15 cellular contexts compared by ENCODE assay signal in genomic region chr2:135586148-135586547, GRCh38. TPM values are rescaled to one million over a fixed set of nuclear protein-coding genes. Genes with fewer than 3 reads are reported as not detected.
A peak's percentile ranks its signal among the peaks of the same experiment; 100 is the strongest.
DNase-seq lines count a peak whose midpoint lies in the region; ATAC-seq and TF ChIP-seq lines count a peak whose summit lies in the region.
"Had no signal": no experiment of that assay in that cellular context is flagged by ENCODE, and none has a peak within 500 bp of the region (broad histone marks: within the 10 kb centered on the region; RNA-seq: fewer than 3 reads in every experiment).

No MANE protein-coding gene starts in this region.

- H3K36me3 ChIP-seq in RWPE2 (ENCODE audit: low read depth) (no peaks in the 10 kb centered on the region), hepatocyte (replicated peaks; ENCODE audit: insufficient read depth, low read depth) (no peaks in the 10 kb centered on the region)
- H3K36me3 ChIP-seq in naive thymus-derived CD4-positive, alpha-beta T cell (ENCODE audit: control insufficient read depth in 2 of 3, insufficient read depth in 3 of 3, low read length in 3 of 3): no peaks in the 10 kb centered on the region
- H3K36me3 ChIP-seq: cardiac muscle cell had no signal

- WGBS in hepatocyte (ENCODE audit: low lambda C conversion rate, missing lambda C conversion rate): 58% methylated on average over 1 of the region's 1 CpG

- POLR2A ChIA-PET in activated CD4-positive, alpha-beta T cell treated with anti-CD3 and anti-CD28 coated beads for 36 hours (lab: Charles Lee): no interaction called here
- POLR2A ChIA-PET in naive thymus-derived CD4-positive, alpha-beta T cell (lab: Charles Lee): no interaction called here

- no peaks in the 10 kb centered on the region for H4K20me1 ChIP-seq in hepatocyte (ENCODE audit: insufficient read depth, poor library complexity, severe bottlenecking)

- no peak overlapping the region for H3K4me2 ChIP-seq in hepatocyte

- H3K4me1 Mint-ChIP-seq in activated CD4-positive, alpha-beta T cell treated with anti-CD3 and anti-CD28 coated beads for 36 hours: peaks cover 48% of the 10 kb centered on the region
- peaks cover 16 to 68% (median 48%) of the 10 kb centered on the region in 7 donors for H3K4me1 Mint-ChIP-seq in naive thymus-derived CD4-positive, alpha-beta T cell

- H3K4me3 ChIP-seq in RWPE2 (ENCODE audit: severe bottlenecking) (no peak overlapping the region), hepatocyte (no peak overlapping the region)
- H3K4me3 ChIP-seq in naive thymus-derived CD4-positive, alpha-beta T cell (ENCODE audit: low read length): no peak overlapping the region
- H3K4me3 ChIP-seq: cardiac muscle cell, skin epidermis had no signal

- H3K9me3 Mint-ChIP-seq in activated CD4-positive, alpha-beta T cell treated with anti-CD3 and anti-CD28 coated beads for 36 hours (ENCODE audit: low read depth): no peaks in the 10 kb centered on the region
- no peaks in the 10 kb centered on the region for H3K9me3 Mint-ChIP-seq in naive thymus-derived CD4-positive, alpha-beta T cell
- H3K9me3 Mint-ChIP-seq: type B pancreatic cell had no signal

- H3K9me3 ChIP-seq in RWPE2 (ENCODE audit: severe bottlenecking) (peaks cover 2% of the 10 kb centered on the region), hepatocyte (ENCODE audit: low read depth) (no peaks in the 10 kb centered on the region)
- no peaks in the 10 kb centered on the region for H3K9me3 ChIP-seq in naive thymus-derived CD4-positive, alpha-beta T cell (ENCODE audit: control insufficient read depth in 2 of 3, low read length in 3 of 3)

- no peaks in the 10 kb centered on the region for H3K27me3 Mint-ChIP-seq in activated CD4-positive, alpha-beta T cell treated with anti-CD3 and anti-CD28 coated beads for 36 hours
- H3K27me3 Mint-ChIP-seq in naive thymus-derived CD4-positive, alpha-beta T cell: no peaks in the 10 kb centered on the region
- H3K27me3 Mint-ChIP-seq: type B pancreatic cell had no signal

- intact Hi-C loops in activated CD4-positive, alpha-beta T cell treated with anti-CD3 and anti-CD28 coated beads for 36 hours (cut with DNase I, micrococcal nuclease): no loop called here
- intact Hi-C loops in naive thymus-derived CD4-positive, alpha-beta T cell (cut with micrococcal nuclease): no loop called here

- H2AFZ ChIP-seq in hepatocyte: no peak overlapping the region

- peak; percentile 35 for ATAC-seq in activated CD4-positive, alpha-beta T cell treated with anti-CD3 and anti-CD28 coated beads for 36 hours
- peak; percentile 53 for ATAC-seq in HG03025 (IDR thresholded peaks at IDR 0.05; ENCODE audit: low FRiP score, unreplicated experiment)
- ATAC-seq in RWPE2 (ENCODE audit: low read depth): peak; percentile 63; the same call in 2 of the 3 replicates
- no peak for ATAC-seq in naive thymus-derived CD4-positive, alpha-beta T cell

- no peaks in the 10 kb centered on the region for H3K9me2 ChIP-seq in hepatocyte (replicated peaks; ENCODE audit: insufficient read depth)

- no peak overlapping the region for H3K27ac Mint-ChIP-seq in activated CD4-positive, alpha-beta T cell treated with anti-CD3 and anti-CD28 coated beads for 36 hours
- H3K27ac Mint-ChIP-seq in naive thymus-derived CD4-positive, alpha-beta T cell: peak overlapping the region in 1 of 9 donors; percentile 45
- H3K27ac Mint-ChIP-seq: type B pancreatic cell had no signal

- no peaks in the 10 kb centered on the region for H3K36me3 Mint-ChIP-seq in activated CD4-positive, alpha-beta T cell treated with anti-CD3 and anti-CD28 coated beads for 36 hours (ENCODE audit: low read depth)
- peaks cover 0 to 7% (median 0%) of the 10 kb centered on the region in 5 donors for H3K36me3 Mint-ChIP-seq in naive thymus-derived CD4-positive, alpha-beta T cell

- no peak overlapping the region for H3K4me3 Mint-ChIP-seq in activated CD4-positive, alpha-beta T cell treated with anti-CD3 and anti-CD28 coated beads for 36 hours
- no peak overlapping the region for H3K4me3 Mint-ChIP-seq in naive thymus-derived CD4-positive, alpha-beta T cell
- H3K4me3 Mint-ChIP-seq: type B pancreatic cell had no signal

- TF ChIP-seq CTCF in RWPE2 (IDR thresholded peaks at IDR 0.05; ENCODE audit: poor library complexity, severe bottlenecking): no peak
- no peak for TF ChIP-seq CTCF in hepatocyte (IDR thresholded peaks at IDR 0.05; ENCODE audit: poor library complexity)

- no peaks in the 10 kb centered on the region for H3K4me1 ChIP-seq in RWPE2 (ENCODE audit: insufficient read depth, poor library complexity, severe bottlenecking)
- peaks cover 0 to 15% of the 10 kb centered on the region in 2 donors for H3K4me1 ChIP-seq in naive thymus-derived CD4-positive, alpha-beta T cell (ENCODE audit: control insufficient read depth in 2 of 2, insufficient read depth in 2 of 2, low read length in 2 of 2)
- H3K4me1 ChIP-seq in hepatocyte (ENCODE audit: insufficient read depth): no peaks in the 10 kb centered on the region

- no peak overlapping the region for H3K27ac ChIP-seq in RWPE2 (ENCODE audit: poor library complexity, severe bottlenecking)
- H3K27ac ChIP-seq in naive thymus-derived CD4-positive, alpha-beta T cell (ENCODE audit: low read depth, low read length): no peak overlapping the region
- no peak overlapping the region for H3K27ac ChIP-seq in hepatocyte
- H3K27ac ChIP-seq: cardiac muscle cell, skin epidermis had no signal

- H3K79me2 ChIP-seq in hepatocyte: no peaks in the 10 kb centered on the region

- DNase-seq in activated CD4-positive, alpha-beta T cell treated with anti-CD3 and anti-CD28 coated beads for 36 hours: no peak
- no peak for DNase-seq in activated CD4-positive, alpha-beta T cell treated with anti-CD3 and anti-CD28 coated beads, Interleukin-2, amount 50 U/mL, for 4 hours
- DNase-seq in RWPE2 (ENCODE audit: low spot score) (no peak), superior temporal gyrus (ENCODE audit: extremely low spot score) (peak; percentile 75), medulla oblongata (ENCODE audit: extremely low spot score) (no peak), hepatocyte (ENCODE audit: low spot score) (no peak)
- no peak for DNase-seq in naive thymus-derived CD4-positive, alpha-beta T cell
- DNase-seq: activated CD4-positive, CD25-positive, alpha-beta regulatory T cell; DMS79 treated with DMSO at 0.1 percent for 48 hours; NCI-H2107; SHP77 treated with DMSO at 0.1 percent for 48 hours had no signal

- CTCF ChIA-PET in activated CD4-positive, alpha-beta T cell treated with anti-CD3 and anti-CD28 coated beads for 36 hours (lab: Charles Lee): interaction anchor here (0.6 to 1.4 kb wide), 4 partner anchors 9 to 582 kb away, joined by 3 to 4 read pairs (median 3); no protein-coding TSS in a partner anchor
- CTCF ChIA-PET in naive thymus-derived CD4-positive, alpha-beta T cell (lab: Charles Lee): interaction anchor here (1.4 kb wide), 1 partner anchor 54 kb away, joined by 3 read pairs; no protein-coding TSS in a partner anchor

- H3K27me3 ChIP-seq in RWPE2 (ENCODE audit: insufficient read depth, poor library complexity, severe bottlenecking) (no peaks in the 10 kb centered on the region), hepatocyte (no peaks in the 10 kb centered on the region)
- no peaks in the 10 kb centered on the region for H3K27me3 ChIP-seq in naive thymus-derived CD4-positive, alpha-beta T cell (ENCODE audit: control insufficient read depth in 2 of 2, insufficient read depth in 2 of 2, low read length in 2 of 2)
- H3K27me3 ChIP-seq: cardiac muscle cell had no signal

RNA-seq across cellular contexts. Expression of gene R3HDM1, which starts 54.9 kb away (rescaled TPM):
- 10 to 100 TPM; 62.6 to 100.0 TPM for total RNA-seq in activated CD4-positive, alpha-beta T cell treated with anti-CD3 and anti-CD28 coated beads for 36 hours
- 10 to 100 TPM; 35.0 to 58.2 (median 47.0) TPM for total RNA-seq in naive thymus-derived CD4-positive, alpha-beta T cell
- polyA plus RNA-seq in naive thymus-derived CD4-positive, alpha-beta T cell: 10 to 100 TPM; 21.0 to 25.8 TPM
- total RNA-seq in hepatocyte: 10.5 and 10.9 TPM in 2 replicates
- 9.1 and 10.6 TPM in 2 replicates for polyA plus RNA-seq in hepatocyte

RNA-seq across cellular contexts. Expression of gene ZRANB3, which starts 55.1 kb away (rescaled TPM):
- total RNA-seq in activated CD4-positive, alpha-beta T cell treated with anti-CD3 and anti-CD28 coated beads for 36 hours: 10 to 100 TPM; 15.1 to 16.5 TPM
- total RNA-seq in naive thymus-derived CD4-positive, alpha-beta T cell: 1 to 10 TPM; 4.8 to 7.3 (median 5.6) TPM
- 1 to 10 TPM; 4.7 to 7.4 TPM for polyA plus RNA-seq in naive thymus-derived CD4-positive, alpha-beta T cell
- 6.9 and 10.4 TPM in 2 replicates for total RNA-seq in hepatocyte
- polyA plus RNA-seq in hepatocyte: 3.6 and 4.1 TPM in 2 replicates
